Comparison of ENCODE assay signal across 20 cellular contexts in the genomic region with DNA sequence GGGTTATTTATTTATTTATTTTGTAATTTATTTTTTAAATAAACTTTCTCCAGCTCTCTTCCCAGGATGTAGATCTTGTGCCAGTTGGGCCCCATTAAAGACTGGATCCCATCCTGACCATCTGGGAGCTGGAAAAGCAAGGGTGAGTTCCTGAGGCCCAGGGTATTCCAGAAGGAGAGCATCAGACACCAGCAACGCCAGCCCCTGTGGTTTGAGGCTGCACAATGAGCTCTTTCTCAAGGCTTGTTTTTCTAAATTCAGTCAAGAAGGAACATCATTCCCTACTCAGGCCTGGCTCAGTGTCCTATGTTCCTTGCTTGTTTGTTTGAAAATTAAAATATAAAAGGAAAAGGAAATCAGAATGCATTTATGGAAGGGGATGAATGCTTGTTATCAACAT.
DNase-seq lines count a peak whose midpoint lies in the region; ATAC-seq and TF ChIP-seq lines count a peak whose summit lies in the region.
"Had no signal": no experiment of that assay in that cellular context is flagged by ENCODE, and none has a peak within 500 bp of the region (broad histone marks: within the 10 kb centered on the region; RNA-seq: fewer than 3 reads in every experiment).

No MANE protein-coding gene starts in this region.

- H3K4me2 ChIP-seq in PC-9 = no peak overlapping the region

- H2AFZ ChIP-seq in PC-9 = no peak overlapping the region

- POLR2A ChIA-PET in PC-9 (lab: Charles Lee; ENCODE audit: unreplicated experiment) = no interaction called here

- no TSS peak for BruUV-seq in PC-9 (replicated peaks; lab: Mats Ljungman, UMichigan)

- CTCF ChIA-PET in PC-9 (lab: Charles Lee) = no interaction called here

- no peaks in the 10 kb centered on the region for H3K79me2 ChIP-seq in PC-9 (ENCODE audit: low read depth)

- DNase-seq in Right ventricle myocardium inferior (ENCODE audit: missing footprints) = no peak
- no peak for DNase-seq in cardiac septum (ENCODE audit: low spot score)
- peak in 1 of 2 donors; percentile 27 for DNase-seq in heart right ventricle
- peak; percentile 44 for DNase-seq in midbrain (lab: John Stamatoyannopoulos, UW)
- no peak for DNase-seq in PC-9
- DNase-seq in NCI-H524 treated with DMSO at 0.1 percent for 48 hours (lab: John Stamatoyannopoulos, UW) = no peak
- DNase-seq in brain microvascular endothelial cell = no peak
- DNase-seq: 8988T; C1 segment of cervical spinal cord; CD8-positive, alpha-beta T cell; GF-D8; MG63; NCI-H1417; NCI-H1694 treated with DMSO at 0.1 percent for 48 hours; NCI-H2081 treated with DMSO at 0.1 percent for 48 hours; NCI-H2171 treated with DMSO at 0.1 percent for 48 hours had no signal

- H3K27me3 ChIP-seq in heart right ventricle (no peaks in the 10 kb centered on the region), PC-9 (ENCODE audit: insufficient read depth, low read depth) (no peaks in the 10 kb centered on the region; the same call in 1 of the 2 replicates), brain microvascular endothelial cell (replicated peaks) (no peaks in the 10 kb centered on the region)
- H3K27me3 ChIP-seq: MG63 had no signal

- TF ChIP-seq CTCF in heart right ventricle (IDR thresholded peaks at IDR 0.05) (no peak), PC-9 (conservative IDR thresholded peaks at IDR 0.05) (no peak), brain microvascular endothelial cell (IDR thresholded peaks at IDR 0.05; ENCODE audit: low read depth, low read length, missing control alignments) (no peak)

- in situ Hi-C loops in brain microvascular endothelial cell (cut with HindIII; ENCODE audit: low pct_ligation_motif_present, low sequenced_read_pairs) = no loop called here

- H3K9me3 ChIP-seq in heart right ventricle = no peaks in the 10 kb centered on the region
- no peaks in the 10 kb centered on the region for H3K9me3 ChIP-seq in PC-9 (ENCODE audit: insufficient read depth, low read depth)
- H3K9me3 ChIP-seq: MG63 had no signal

- intact Hi-C loops in Right ventricle myocardium inferior (cut with DNase I) = no loop called here
- intact Hi-C loops in cardiac septum (cut with DNase I) = no loop called here
- intact Hi-C loops in heart right ventricle (cut with DNase I) = no loop called here
- intact Hi-C loops in PC-9 (cut with micrococcal nuclease; ENCODE audit: unreplicated experiment) = no loop called here

- no peaks in the 10 kb centered on the region for H3K9me2 ChIP-seq in PC-9 (ENCODE audit: insufficient read depth)

- H3K4me1 ChIP-seq in heart right ventricle (peaks cover 0 to 25% (median 5%) of the 10 kb centered on the region in 9 donors), PC-9 (replicated peaks; ENCODE audit: insufficient read depth) (no peaks in the 10 kb centered on the region)

- H3K27ac ChIP-seq in heart right ventricle = peak overlapping the region in 4 of 10 donors; percentile 13 to 55 (median 28)
- H3K27ac ChIP-seq in PC-9 = no peak overlapping the region
- H3K27ac ChIP-seq in brain microvascular endothelial cell = no peak overlapping the region
- H3K27ac ChIP-seq: RWPE1 had no signal

- H4K20me1 ChIP-seq in PC-9 (ENCODE audit: insufficient read depth) = no peaks in the 10 kb centered on the region

- 73 to 79% methylated on average over 1 of the region's 1 CpG for WGBS in heart right ventricle, 2 donors

- ATAC-seq in Right ventricle myocardium inferior = peak; percentile 79
- ATAC-seq in heart right ventricle = peak in 5 of 8 donors; percentile 49 to 82 (median 64)
- ATAC-seq in HG02678 (IDR thresholded peaks at IDR 0.05; ENCODE audit: unreplicated experiment) = no peak
- ATAC-seq: CD8-positive, alpha-beta T cell; HepG2; K562 had no signal

- no peak overlapping the region for H3K4me3 ChIP-seq in heart right ventricle
- no peak overlapping the region for H3K4me3 ChIP-seq in PC-9
- no peak overlapping the region for H3K4me3 ChIP-seq in brain microvascular endothelial cell (ENCODE audit: low read depth, low read length)
- H3K4me3 ChIP-seq: K562, MG63 had no signal

- no peaks in the 10 kb centered on the region for H3F3A ChIP-seq in PC-9 (ENCODE audit: insufficient read depth, low read depth)

- H3K36me3 ChIP-seq in heart right ventricle = peaks cover 0 to 6% (median 0%) of the 10 kb centered on the region in 9 donors
- H3K36me3 ChIP-seq in PC-9 (ENCODE audit: low read depth) = no peaks in the 10 kb centered on the region
- no peaks in the 10 kb centered on the region for H3K36me3 ChIP-seq in brain microvascular endothelial cell (replicated peaks)
- H3K36me3 ChIP-seq: MG63 had no signal
